ENCODE assay signal across 1 cellular context in the genomic region with DNA sequence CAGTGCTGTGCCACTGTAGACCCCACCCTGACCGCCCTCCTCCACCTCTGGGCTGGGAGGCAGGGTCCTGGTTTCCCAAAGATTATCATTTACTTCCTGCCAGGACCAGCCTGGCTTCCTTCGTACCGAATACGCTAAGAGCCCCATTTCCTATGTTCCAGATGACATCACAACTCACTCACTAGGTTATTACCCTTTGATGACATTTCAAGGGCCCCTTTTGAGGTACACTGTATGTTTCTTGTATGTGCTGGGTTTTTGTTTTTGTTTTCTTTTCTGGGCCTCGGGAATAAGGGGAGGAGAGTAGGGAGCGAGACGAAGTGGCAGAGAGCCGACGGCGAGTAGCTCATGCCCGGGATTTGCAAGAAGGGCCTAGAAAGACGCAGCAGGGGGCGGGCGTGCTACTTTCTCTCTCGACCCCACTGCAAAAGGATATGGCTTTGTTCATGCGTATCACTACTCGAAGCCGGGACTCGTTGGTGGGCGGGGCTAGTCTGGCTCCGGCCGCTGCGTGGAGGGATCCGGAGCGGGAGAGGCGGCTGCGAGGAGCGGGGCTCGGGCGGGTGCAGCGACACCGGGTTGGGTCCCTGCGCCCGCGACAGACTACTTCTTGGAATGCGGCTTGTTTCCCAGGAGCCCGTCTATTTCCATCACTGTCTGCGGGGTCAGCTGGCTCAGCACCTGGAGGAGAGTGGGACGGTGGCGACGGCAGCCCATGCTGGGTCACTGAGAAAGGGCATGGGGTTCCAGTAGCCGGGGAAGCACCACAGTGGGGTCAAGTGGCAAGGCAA.
TF ChIP-seq lines count a peak whose summit lies in the region.

No MANE protein-coding gene starts in this region.

TF ChIP-seq in WTC11, 78 proteins besides CTCF, POLR2A, EP300 and RAD21 (continued from another document and continues in another):
- TF ChIP-seq ZNF263 (CRISPR knock-in tag; IDR thresholded peaks at IDR 0.05; ENCODE audit: low read depth) (no peak), ZNF416 (CRISPR knock-in tag; IDR thresholded peaks at IDR 0.05) (no peak), NFE2L1 (CRISPR knock-in tag; IDR thresholded peaks at IDR 0.05) (peak; percentile 94), PRRX2 (CRISPR knock-in tag; IDR thresholded peaks at IDR 0.05) (no peak), GRHL2 (CRISPR knock-in tag; IDR thresholded peaks at IDR 0.05; ENCODE audit: insufficient replicate concordance, severe bottlenecking) (no peak), IRF2 (CRISPR knock-in tag; IDR thresholded peaks at IDR 0.05; ENCODE audit: borderline replicate concordance, low read depth) (no peak), TEAD4 (CRISPR knock-in tag; IDR thresholded peaks at IDR 0.05) (no peak), E2F5 (CRISPR knock-in tag; IDR thresholded peaks at IDR 0.05) (0 out of 2 replicates have a peak, but pooled peaks have one; percentile 25), SMAD3 (CRISPR knock-in tag; IDR thresholded peaks at IDR 0.05; ENCODE audit: borderline replicate concordance) (peak; percentile 65; the same call in 1 of the 2 replicates), RELA (CRISPR knock-in tag; IDR thresholded peaks at IDR 0.05; ENCODE audit: borderline replicate concordance) (no peak), AR (CRISPR knock-in tag; IDR thresholded peaks at IDR 0.05) (no peak), ATF2 (CRISPR knock-in tag; IDR thresholded peaks at IDR 0.05; ENCODE audit: borderline replicate concordance, low read depth) (no peak), GABPB1 (CRISPR knock-in tag; IDR thresholded peaks at IDR 0.05) (no peak), FOXJ3 (CRISPR knock-in tag; IDR thresholded peaks at IDR 0.05; ENCODE audit: borderline replicate concordance) (no peak), AFF4 (CRISPR knock-in tag; IDR thresholded peaks at IDR 0.05; ENCODE audit: borderline replicate concordance) (0 out of 2 replicates have a peak, but pooled peaks have one; percentile 47), HMGA2 (CRISPR knock-in tag; IDR thresholded peaks at IDR 0.05) (no peak), EMX1 (CRISPR knock-in tag; IDR thresholded peaks at IDR 0.05) (no peak), E2F4 (CRISPR knock-in tag; IDR thresholded peaks at IDR 0.05; ENCODE audit: borderline replicate concordance, low read depth) (no peak), TP53 (CRISPR knock-in tag; IDR thresholded peaks at IDR 0.05) (no peak; the same call in 1 of the 2 replicates), NR3C1 (CRISPR knock-in tag; conservative IDR thresholded peaks at IDR 0.05; ENCODE audit: low read depth) (no peak), CREM (CRISPR knock-in tag; IDR thresholded peaks at IDR 0.05) (no peak)
- TF ChIP-seq, protein P1, sequence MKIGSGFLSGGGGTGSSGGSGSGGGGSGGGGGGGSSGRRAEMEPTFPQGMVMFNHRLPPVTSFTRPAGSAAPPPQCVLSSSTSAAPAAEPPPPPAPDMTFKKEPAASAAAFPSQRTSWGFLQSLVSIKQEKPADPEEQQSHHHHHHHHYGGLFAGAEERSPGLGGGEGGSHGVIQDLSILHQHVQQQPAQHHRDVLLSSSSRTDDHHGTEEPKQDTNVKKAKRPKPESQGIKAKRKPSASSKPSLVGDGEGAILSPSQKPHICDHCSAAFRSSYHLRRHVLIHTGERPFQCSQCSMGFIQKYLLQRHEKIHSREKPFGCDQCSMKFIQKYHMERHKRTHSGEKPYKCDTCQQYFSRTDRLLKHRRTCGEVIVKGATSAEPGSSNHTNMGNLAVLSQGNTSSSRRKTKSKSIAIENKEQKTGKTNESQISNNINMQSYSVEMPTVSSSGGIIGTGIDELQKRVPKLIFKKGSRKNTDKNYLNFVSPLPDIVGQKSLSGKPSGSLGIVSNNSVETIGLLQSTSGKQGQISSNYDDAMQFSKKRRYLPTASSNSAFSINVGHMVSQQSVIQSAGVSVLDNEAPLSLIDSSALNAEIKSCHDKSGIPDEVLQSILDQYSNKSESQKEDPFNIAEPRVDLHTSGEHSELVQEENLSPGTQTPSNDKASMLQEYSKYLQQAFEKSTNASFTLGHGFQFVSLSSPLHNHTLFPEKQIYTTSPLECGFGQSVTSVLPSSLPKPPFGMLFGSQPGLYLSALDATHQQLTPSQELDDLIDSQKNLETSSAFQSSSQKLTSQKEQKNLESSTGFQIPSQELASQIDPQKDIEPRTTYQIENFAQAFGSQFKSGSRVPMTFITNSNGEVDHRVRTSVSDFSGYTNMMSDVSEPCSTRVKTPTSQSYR (CRISPR knock-in tag; IDR thresholded peaks at IDR 0.05), result peak; percentile 58; the same call in 1 of the 2 replicates
- TF ChIP-seq, protein P2, sequence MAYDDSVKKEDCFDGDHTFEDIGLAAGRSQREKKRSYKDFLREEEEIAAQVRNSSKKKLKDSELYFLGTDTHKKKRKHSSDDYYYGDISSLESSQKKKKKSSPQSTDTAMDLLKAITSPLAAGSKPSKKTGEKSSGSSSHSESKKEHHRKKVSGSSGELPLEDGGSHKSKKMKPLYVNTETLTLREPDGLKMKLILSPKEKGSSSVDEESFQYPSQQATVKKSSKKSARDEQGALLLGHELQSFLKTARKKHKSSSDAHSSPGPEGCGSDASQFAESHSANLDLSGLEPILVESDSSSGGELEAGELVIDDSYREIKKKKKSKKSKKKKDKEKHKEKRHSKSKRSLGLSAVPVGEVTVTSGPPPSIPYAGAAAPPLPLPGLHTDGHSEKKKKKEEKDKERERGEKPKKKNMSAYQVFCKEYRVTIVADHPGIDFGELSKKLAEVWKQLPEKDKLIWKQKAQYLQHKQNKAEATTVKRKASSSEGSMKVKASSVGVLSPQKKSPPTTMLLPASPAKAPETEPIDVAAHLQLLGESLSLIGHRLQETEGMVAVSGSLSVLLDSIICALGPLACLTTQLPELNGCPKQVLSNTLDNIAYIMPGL (CRISPR knock-in tag; IDR thresholded peaks at IDR 0.05), result peak; percentile 77; the same call in 1 of the 2 replicates
- TF ChIP-seq, protein P3, sequence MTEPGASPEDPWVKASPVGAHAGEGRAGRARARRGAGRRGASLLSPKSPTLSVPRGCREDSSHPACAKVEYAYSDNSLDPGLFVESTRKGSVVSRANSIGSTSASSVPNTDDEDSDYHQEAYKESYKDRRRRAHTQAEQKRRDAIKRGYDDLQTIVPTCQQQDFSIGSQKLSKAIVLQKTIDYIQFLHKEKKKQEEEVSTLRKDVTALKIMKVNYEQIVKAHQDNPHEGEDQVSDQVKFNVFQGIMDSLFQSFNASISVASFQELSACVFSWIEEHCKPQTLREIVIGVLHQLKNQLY (CRISPR knock-in tag; IDR thresholded peaks at IDR 0.05), result no peak
- TF ChIP-seq, protein P4, sequence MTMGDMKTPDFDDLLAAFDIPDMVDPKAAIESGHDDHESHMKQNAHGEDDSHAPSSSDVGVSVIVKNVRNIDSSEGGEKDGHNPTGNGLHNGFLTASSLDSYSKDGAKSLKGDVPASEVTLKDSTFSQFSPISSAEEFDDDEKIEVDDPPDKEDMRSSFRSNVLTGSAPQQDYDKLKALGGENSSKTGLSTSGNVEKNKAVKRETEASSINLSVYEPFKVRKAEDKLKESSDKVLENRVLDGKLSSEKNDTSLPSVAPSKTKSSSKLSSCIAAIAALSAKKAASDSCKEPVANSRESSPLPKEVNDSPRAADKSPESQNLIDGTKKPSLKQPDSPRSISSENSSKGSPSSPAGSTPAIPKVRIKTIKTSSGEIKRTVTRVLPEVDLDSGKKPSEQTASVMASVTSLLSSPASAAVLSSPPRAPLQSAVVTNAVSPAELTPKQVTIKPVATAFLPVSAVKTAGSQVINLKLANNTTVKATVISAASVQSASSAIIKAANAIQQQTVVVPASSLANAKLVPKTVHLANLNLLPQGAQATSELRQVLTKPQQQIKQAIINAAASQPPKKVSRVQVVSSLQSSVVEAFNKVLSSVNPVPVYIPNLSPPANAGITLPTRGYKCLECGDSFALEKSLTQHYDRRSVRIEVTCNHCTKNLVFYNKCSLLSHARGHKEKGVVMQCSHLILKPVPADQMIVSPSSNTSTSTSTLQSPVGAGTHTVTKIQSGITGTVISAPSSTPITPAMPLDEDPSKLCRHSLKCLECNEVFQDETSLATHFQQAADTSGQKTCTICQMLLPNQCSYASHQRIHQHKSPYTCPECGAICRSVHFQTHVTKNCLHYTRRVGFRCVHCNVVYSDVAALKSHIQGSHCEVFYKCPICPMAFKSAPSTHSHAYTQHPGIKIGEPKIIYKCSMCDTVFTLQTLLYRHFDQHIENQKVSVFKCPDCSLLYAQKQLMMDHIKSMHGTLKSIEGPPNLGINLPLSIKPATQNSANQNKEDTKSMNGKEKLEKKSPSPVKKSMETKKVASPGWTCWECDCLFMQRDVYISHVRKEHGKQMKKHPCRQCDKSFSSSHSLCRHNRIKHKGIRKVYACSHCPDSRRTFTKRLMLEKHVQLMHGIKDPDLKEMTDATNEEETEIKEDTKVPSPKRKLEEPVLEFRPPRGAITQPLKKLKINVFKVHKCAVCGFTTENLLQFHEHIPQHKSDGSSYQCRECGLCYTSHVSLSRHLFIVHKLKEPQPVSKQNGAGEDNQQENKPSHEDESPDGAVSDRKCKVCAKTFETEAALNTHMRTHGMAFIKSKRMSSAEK (CRISPR knock-in tag; IDR thresholded peaks at IDR 0.05; ENCODE audit: borderline replicate concordance), result no peak
